In the genomic region with DNA sequence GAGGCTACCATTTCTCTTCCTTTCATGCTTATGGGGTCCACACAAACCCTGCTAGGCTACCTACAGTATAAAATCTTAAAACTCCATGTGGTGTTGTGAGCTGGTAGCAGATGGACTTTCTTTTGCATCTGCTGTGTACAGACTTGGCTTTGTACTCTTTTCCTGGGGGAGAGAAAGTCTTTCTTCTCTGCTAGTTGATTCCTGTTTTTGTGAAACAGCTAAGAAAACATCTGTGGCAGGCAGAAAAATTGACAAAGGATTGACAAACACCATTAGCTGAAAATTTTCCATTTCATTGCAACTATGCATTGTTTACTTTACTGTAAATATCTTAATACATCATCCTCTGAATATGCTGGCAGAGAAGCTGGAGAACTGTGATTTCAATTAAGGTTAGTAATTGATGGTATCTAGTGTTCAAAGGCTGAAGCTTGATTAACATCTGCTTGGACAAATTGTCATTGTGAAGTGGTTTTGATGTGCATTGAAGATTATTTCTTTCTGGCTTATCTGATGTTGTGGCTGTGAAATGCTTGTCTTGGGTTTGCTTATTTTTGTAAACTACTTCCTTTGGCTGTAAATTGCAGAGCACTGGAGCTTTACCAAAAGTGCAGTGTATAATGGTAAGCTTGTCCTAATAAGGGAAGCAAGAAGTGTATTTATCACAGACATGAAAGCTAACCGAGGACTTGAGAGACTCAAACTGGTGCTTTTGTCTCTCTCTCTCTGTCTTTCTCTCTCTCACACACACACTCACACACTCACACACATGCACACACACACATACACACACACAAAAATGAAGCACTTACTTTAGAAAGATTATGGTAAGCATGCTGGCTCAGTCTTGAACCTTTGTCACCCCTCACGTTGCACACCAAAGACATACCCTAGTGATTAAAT, we compare ENCODE assay signal across 8 cellular contexts. TPM values are rescaled to one million over a fixed set of nuclear protein-coding genes. Genes with fewer than 3 reads are reported as not detected.
A peak's percentile ranks its signal among the peaks of the same experiment; 100 is the strongest.
DNase-seq lines count a peak whose midpoint lies in the region; ATAC-seq and TF ChIP-seq lines count a peak whose summit lies in the region.

A gene (plus strand): TSS at position 665 of the 903 bp plus-strand sequence. CDS start 11,697 bp downstream, outside the sequence.

- DNase-seq in MG63 (no peak), WERI-Rb-1 (peak; percentile 47), thoracic aorta (ENCODE audit: low spot score) (no peak), D341Med (ENCODE audit: low spot score) (no peak)
- DNase-seq in stimulated activated CD4-positive, alpha-beta T cell treated with anti-CD3 and anti-CD28 coated beads, Interleukin-1b, Interleukin-23, amount 100 ng/mL, for 48 hours, result no peak
- no peak for DNase-seq in CD8-positive, alpha-beta memory T cell

- no peaks in the 10 kb centered on the region for H3K9me3 Mint-ChIP-seq in CD8-positive, alpha-beta memory T cell

- H3K4me1 ChIP-seq in iPS-20b (ENCODE audit: insufficient read depth, low read length) (peaks cover 19% of the 10 kb centered on the region), thoracic aorta (ENCODE audit: control insufficient read depth in 1 of 2, low read depth in 2 of 2) (peaks cover 3 to 28% of the 10 kb centered on the region in 2 donors)
- H3K4me1 ChIP-seq in CD8-positive, alpha-beta memory T cell (ENCODE audit: insufficient read depth, low read length), result no peaks in the 10 kb centered on the region

- no peaks in the 10 kb centered on the region for H3K27me3 Mint-ChIP-seq in CD8-positive, alpha-beta memory T cell

- TF ChIP-seq CTCF in WERI-Rb-1 (IDR thresholded peaks at IDR 0.05; ENCODE audit: low read depth, low read length) (no peak), thoracic aorta (IDR thresholded peaks at IDR 0.05) (no peak)

- no peak within 1 kb of the TSS for H3K27ac Mint-ChIP-seq in CD8-positive, alpha-beta memory T cell

- H3K27me3 ChIP-seq in MG63, result no peaks in the 10 kb centered on the region
- no peaks in the 10 kb centered on the region for H3K27me3 ChIP-seq in WERI-Rb-1 (ENCODE audit: insufficient read depth, low read depth, severe bottlenecking)
- H3K27me3 ChIP-seq in iPS-20b (ENCODE audit: insufficient read depth, low read length), result no peaks in the 10 kb centered on the region
- no peaks in the 10 kb centered on the region for H3K27me3 ChIP-seq in thoracic aorta (replicated peaks; ENCODE audit: insufficient read depth)
- no peaks in the 10 kb centered on the region for H3K27me3 ChIP-seq in CD8-positive, alpha-beta memory T cell (ENCODE audit: insufficient read depth, low read length, poor library complexity, severe bottlenecking)

- no peaks in the 10 kb centered on the region for H3K36me3 Mint-ChIP-seq in CD8-positive, alpha-beta memory T cell

- no peaks in the 10 kb centered on the region for H3K4me1 Mint-ChIP-seq in CD8-positive, alpha-beta memory T cell

- no peaks in the 10 kb centered on the region for H3K9me3 ChIP-seq in MG63
- H3K9me3 ChIP-seq in WERI-Rb-1 (ENCODE audit: severe bottlenecking), result no peaks in the 10 kb centered on the region
- H3K9me3 ChIP-seq in iPS-20b (ENCODE audit: insufficient read depth, low read depth, low read length), result no peaks in the 10 kb centered on the region
- H3K9me3 ChIP-seq in thoracic aorta, result no peaks in the 10 kb centered on the region
- H3K9me3 ChIP-seq in CD8-positive, alpha-beta memory T cell (ENCODE audit: low read length), result no peaks in the 10 kb centered on the region

- H3K4me3 ChIP-seq in MG63, result peak within 1 kb of the TSS; percentile 32
- H3K4me3 ChIP-seq in WERI-Rb-1 (ENCODE audit: low read depth, low read length), result peak within 1 kb of the TSS; percentile 90
- peak within 1 kb of the TSS; percentile 33 for H3K4me3 ChIP-seq in iPS-20b (ENCODE audit: low read length)
- H3K4me3 ChIP-seq in thoracic aorta, result peak within 1 kb of the TSS; percentile 69
- no peak within 1 kb of the TSS for H3K4me3 ChIP-seq in CD8-positive, alpha-beta memory T cell (ENCODE audit: low read length)

- no peak for ATAC-seq in thoracic aorta (ENCODE audit: insufficient number of reproducible peaks, low FRiP score, low read depth)
- no peak for ATAC-seq in HG02623 (IDR thresholded peaks at IDR 0.05; ENCODE audit: unreplicated experiment)

- CTCF ChIA-PET in CD8-positive, alpha-beta memory T cell (lab: Charles Lee), result no interaction called here

- POLR2A ChIA-PET in CD8-positive, alpha-beta memory T cell (lab: Charles Lee), result no interaction called here

- H3K4me3 Mint-ChIP-seq in CD8-positive, alpha-beta memory T cell, result no peak within 1 kb of the TSS

- H3K27ac ChIP-seq in WERI-Rb-1, result peak within 1 kb of the TSS; percentile 88
- H3K27ac ChIP-seq in iPS-20b (ENCODE audit: low read length), result no peak within 1 kb of the TSS
- H3K27ac ChIP-seq in thoracic aorta, result peak within 1 kb of the TSS; percentile 45 to 59
- H3K27ac ChIP-seq in CD8-positive, alpha-beta memory T cell (ENCODE audit: low read depth, low read length), result no peak within 1 kb of the TSS

- H3K36me3 ChIP-seq in MG63 (no peaks in the 10 kb centered on the region), WERI-Rb-1 (0 out of 2 replicates have a peak, but pooled peaks cover 3% of the 10 kb centered on the region), iPS-20b (ENCODE audit: insufficient read depth, low read depth, low read length) (no peaks in the 10 kb centered on the region), thoracic aorta (no peaks in the 10 kb centered on the region)
- no peaks in the 10 kb centered on the region for H3K36me3 ChIP-seq in CD8-positive, alpha-beta memory T cell (ENCODE audit: insufficient read depth, low read length)

- peak within 1 kb of the TSS; percentile 19; the same call in 1 of the 2 replicates for H3K9ac ChIP-seq in iPS-20b (ENCODE audit: low read depth, low read length)

RNA-seq across cellular contexts. Expression of the gene that starts here (rescaled TPM):
- 0.20 TPM in 1 of 2 replicates, not detected in the other for total RNA-seq in MG63 (2014; rRNA removed; shearing (Covaris generic); ENCODE audit: low replicate concordance)
- 10 to 100 TPM; 16.7 to 17.6 TPM for total RNA-seq in thoracic aorta
- not detected for total RNA-seq in CD8-positive, alpha-beta memory T cell
- polyA plus RNA-seq in CD8-positive, alpha-beta memory T cell, result not detected

Comparison
In these comparisons a context has a peak if more than half of its experiments do, and no peak if none do; other contexts are left out.
1. RNA of the gene that starts here (total RNA-seq): 16.7 to 17.6 TPM in thoracic aorta; 0.20 TPM in MG63 and not detected in CD8-positive, alpha-beta memory T cell; every median in the first group is over 10 times any median in the second.
2. H3K27ac ChIP-seq: peak in WERI-Rb-1 (single experiment) and thoracic aorta (2 of 2); none in iPS-20b (single experiment) and CD8-positive, alpha-beta memory T cell (single experiment).